Comparison of ENCODE assay signal across 8 cellular contexts in genomic region chr5:142713151-142713706, GRCh38. TPM values are rescaled to one million over a fixed set of nuclear protein-coding genes. Genes with fewer than 3 reads are reported as not detected.
A peak's percentile ranks its signal among the peaks of the same experiment; 100 is the strongest.
DNase-seq lines count a peak whose midpoint lies in the region; ATAC-seq lines count a peak whose summit lies in the region.

No MANE protein-coding gene starts in this region.

- H3K27me3 Mint-ChIP-seq in CD4-positive, alpha-beta memory T cell, result peaks cover 0 to 3% of the 10 kb centered on the region in 2 donors

- POLR2A ChIA-PET in CD4-positive, alpha-beta memory T cell (lab: Charles Lee; ENCODE audit: partially characterized antibody), result interaction anchor here (0.7 to 1.7 kb wide), 5 partner anchors 32 to 176 kb away, joined by 3 to 5 read pairs (median 3); no protein-coding TSS in a partner anchor

- peak overlapping the region; percentile 23 for H3K27ac ChIP-seq in CD4-positive, alpha-beta memory T cell (ENCODE audit: low read depth, low read length)

- peak overlapping the region; percentile 39 to 51 for H3K4me3 ChIP-seq in CD4-positive, alpha-beta memory T cell (ENCODE audit: low read length in 2 of 2)
- peak overlapping the region; percentile 54 for H3K4me3 ChIP-seq in endocrine pancreas (ENCODE audit: control insufficient read depth, insufficient read depth, low read length)

- H3K9me3 ChIP-seq in CD4-positive, alpha-beta memory T cell (ENCODE audit: control insufficient read depth in 1 of 2, low read length in 2 of 2), result no peaks in the 10 kb centered on the region
- no peaks in the 10 kb centered on the region for H3K9me3 ChIP-seq in endocrine pancreas (ENCODE audit: control insufficient read depth, low read length)

- peak overlapping the region in 3 of 7 donors; percentile 22 to 72 (median 23) for H3K27ac Mint-ChIP-seq in CD4-positive, alpha-beta memory T cell

- H3K9ac ChIP-seq in endocrine pancreas (ENCODE audit: control insufficient read depth, insufficient read depth, low read length), result peak overlapping the region; percentile 15

- CTCF ChIA-PET in CD4-positive, alpha-beta memory T cell (lab: Charles Lee; ENCODE audit: partially characterized antibody), result interaction anchor here (0.6 to 12.4 kb wide), 80 partner anchors 10 to 1479 kb away, joined by 3 to 252 read pairs (median 4); partner anchors contain the start of genes ARHGAP26 and FGF1

- no peaks in the 10 kb centered on the region for H3K36me3 ChIP-seq in CD4-positive, alpha-beta memory T cell (ENCODE audit: insufficient read depth, low read length)
- no peaks in the 10 kb centered on the region for H3K36me3 ChIP-seq in endocrine pancreas (ENCODE audit: control insufficient read depth, insufficient read depth, low read length)

- H3K36me3 Mint-ChIP-seq in CD4-positive, alpha-beta memory T cell, result no peaks in the 10 kb centered on the region

- H3K9me3 Mint-ChIP-seq in CD4-positive, alpha-beta memory T cell, result peaks cover 0 to 4% (median 2%) of the 10 kb centered on the region in 8 donors

- H3K4me3 Mint-ChIP-seq in CD4-positive, alpha-beta memory T cell, result peak overlapping the region; percentile 59 to 78 (median 74)

- H3K4me1 ChIP-seq in CD4-positive, alpha-beta memory T cell (ENCODE audit: insufficient read depth, low read length), result peaks cover 11% of the 10 kb centered on the region
- no peaks in the 10 kb centered on the region for H3K4me1 ChIP-seq in endocrine pancreas (ENCODE audit: control insufficient read depth, insufficient read depth, low read length)

- H3K4me1 Mint-ChIP-seq in CD4-positive, alpha-beta memory T cell, result peaks cover 7 to 18% (median 10%) of the 10 kb centered on the region in 4 donors

- H3K27me3 ChIP-seq in CD4-positive, alpha-beta memory T cell (ENCODE audit: insufficient read depth, low read length), result no peaks in the 10 kb centered on the region
- no peaks in the 10 kb centered on the region for H3K27me3 ChIP-seq in endocrine pancreas (ENCODE audit: control insufficient read depth, insufficient read depth, low read length)

- peak; percentile 99 for ATAC-seq in GM19452 (IDR thresholded peaks at IDR 0.05; ENCODE audit: unreplicated experiment)
- ATAC-seq in HG03571 (IDR thresholded peaks at IDR 0.05; ENCODE audit: unreplicated experiment), result peak; percentile 100

- DNase-seq in CD4-positive, alpha-beta memory T cell, result peak; percentile 79 to 90 (median 86)
- DNase-seq in NK-92 treated with Interleukin-12 subunit alpha and Interleukin-12 subunit beta, amount 100 ng/mL, for 24 hours (lab: John Stamatoyannopoulos, UW), result peak; percentile 80
- DNase-seq in activated CD8-positive, alpha-beta memory T cell treated with anti-CD3 and anti-CD28 coated beads for 48 hours (ENCODE audit: low read depth in 2 of 3, low spot score in 2 of 3), result peak; percentile 70 to 86 (median 80)
- peak; percentile 94 for DNase-seq in mesenteric fat pad (ENCODE audit: low spot score)
- DNase-seq in stimulated activated CD8-positive, alpha-beta memory T cell treated with anti-CD3 and anti-CD28 coated beads, Interleukin-15, amount 100 ng/mL, for 1 hour (ENCODE audit: low read depth), result peak; percentile 67

- intact Hi-C loops in CD4-positive, alpha-beta memory T cell (cut with micrococcal nuclease), result loop anchor here (1.0 to 10.0 kb wide), 9 partner anchors 36 to 1479 kb away; partner anchors contain the start of gene ARHGAP26

RNA-seq across cellular contexts. Expression of gene FGF1, which starts 27.3 kb away (rescaled TPM):
- not detected for total RNA-seq in CD4-positive, alpha-beta memory T cell
- polyA plus RNA-seq in CD4-positive, alpha-beta memory T cell, result not detected
- 9.9 TPM for total RNA-seq in mesenteric fat pad

RNA-seq across cellular contexts. Expression of gene ARHGAP26, which starts 56.9 kb away (rescaled TPM):
- 10 to 100 TPM; 22.6 to 22.7 TPM for total RNA-seq in CD4-positive, alpha-beta memory T cell
- polyA plus RNA-seq in CD4-positive, alpha-beta memory T cell, result 10 to 100 TPM in 1 of 2 donors, 1 to 10 TPM in 1; 2.0 to 11.9 TPM
- total RNA-seq in mesenteric fat pad, result 75.0 TPM

Comparison
In these comparisons a context has a peak if more than half of its experiments do, and no peak if none do; other contexts are left out.
1. Peak in every context shown above with its lines: DNase-seq, ATAC-seq, H3K4me3 ChIP-seq and H3K27ac ChIP-seq.
2. RNA of gene FGF1, which starts 27.3 kb away (total RNA-seq): 9.9 TPM in mesenteric fat pad (single experiment); not detected in CD4-positive, alpha-beta memory T cell; every median in the first group is over 10 times any median in the second.